8 cellular contexts compared by ENCODE assay signal in the genomic region with DNA sequence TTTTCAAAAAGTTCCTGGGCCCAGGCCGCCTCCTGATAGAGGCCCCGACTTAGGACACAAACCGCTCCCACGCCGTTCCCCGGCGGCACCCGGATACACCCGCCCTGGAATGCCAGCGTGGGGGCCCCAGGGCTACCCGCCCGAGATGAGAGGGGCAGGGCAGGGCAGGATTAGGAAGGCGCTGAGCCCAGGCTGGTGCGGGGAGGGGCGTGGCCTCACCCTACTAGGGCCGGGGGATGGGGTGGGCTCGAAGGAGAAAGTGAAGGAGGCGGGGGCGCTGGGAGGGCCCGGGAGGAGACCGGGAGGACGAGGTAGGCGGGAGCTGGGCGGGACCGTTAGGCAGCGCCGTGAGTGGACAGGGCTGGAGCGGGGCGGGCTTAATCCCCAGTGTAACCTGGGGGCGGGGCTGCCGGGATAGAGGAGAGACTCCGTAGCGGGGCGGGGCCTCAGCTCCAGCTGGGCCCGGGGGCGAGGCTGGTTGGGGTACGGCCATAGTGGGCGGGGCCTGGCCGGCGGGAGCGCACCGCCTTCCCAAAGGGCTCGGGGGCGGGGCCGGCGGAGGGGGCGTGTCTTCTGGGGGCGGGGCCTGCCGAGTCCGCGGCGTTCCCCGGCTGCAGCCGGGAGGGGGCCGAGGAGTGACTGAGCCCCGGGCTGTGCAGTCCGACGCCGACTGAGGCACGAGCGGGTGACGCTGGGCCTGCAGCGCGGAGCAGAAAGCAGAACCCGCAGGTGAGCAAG.
DNase-seq lines count a peak whose midpoint lies in the region; FAIRE-seq and TF ChIP-seq lines count a peak whose summit lies in the region.

TSS of gene CD82 (plus strand) at position 656 of the 738 bp plus-strand sequence. CDS start 29,000 bp downstream, outside the sequence.

- no peaks in the 10 kb centered on the region for H3K9me3 Mint-ChIP-seq in nephron
- H3K9me3 Mint-ChIP-seq in stimulated activated naive CD8-positive, alpha-beta T cell treated with anti-CD3 and anti-CD28 coated beads, Interleukin-15, Interleukin-2, amounts not matched to agents 100 ng/mL and 50 ng/mL, for 24 hours: no peaks in the 10 kb centered on the region

- peaks cover 56% of the 10 kb centered on the region for H3K4me1 Mint-ChIP-seq in nephron
- H3K4me1 Mint-ChIP-seq in stimulated activated naive CD8-positive, alpha-beta T cell treated with anti-CD3 and anti-CD28 coated beads, Interleukin-15, Interleukin-2, amounts not matched to agents 100 ng/mL and 50 ng/mL, for 24 hours (ENCODE audit: low read depth): peaks cover 77% of the 10 kb centered on the region

- H3K4me3 ChIP-seq in fibroblast of pulmonary artery (replicated peaks; ENCODE audit: low read depth, low read length): peak within 1 kb of the TSS; percentile 61

- peak within 1 kb of the TSS; percentile 78 to 96 (median 93) for H3K27ac Mint-ChIP-seq in nephron
- H3K27ac Mint-ChIP-seq in stimulated activated naive CD8-positive, alpha-beta T cell treated with anti-CD3 and anti-CD28 coated beads, Interleukin-15, Interleukin-2, amounts not matched to agents 100 ng/mL and 50 ng/mL, for 24 hours: peak within 1 kb of the TSS; percentile 100

- H3K4me1 ChIP-seq in ES-I3 (ENCODE audit: insufficient read depth, low read length): peaks cover 18% of the 10 kb centered on the region; the same call in 1 of the 2 replicates

- DNase-seq in H54 (ENCODE audit: insufficient read length, low spot score) (peak; percentile 92), LoVo (ENCODE audit: low spot score) (peak; percentile 99), fibroblast of pulmonary artery (ENCODE audit: low read depth) (peak; percentile 98)
- peak; percentile 97 for DNase-seq in activated T-helper 9 cell treated with anti-CD3 and anti-CD28 coated beads, Interleukin-2, amount 50 U/mL, for 16 hours (ENCODE audit: low read depth)

- H3K36me3 ChIP-seq in ES-I3 (ENCODE audit: insufficient read depth, low read length): no peaks in the 10 kb centered on the region

- peak within 1 kb of the TSS; percentile 52 for H3K9ac ChIP-seq in ES-I3 (ENCODE audit: low read depth, low read length)

- no peaks in the 10 kb centered on the region for H3K36me3 Mint-ChIP-seq in nephron (ENCODE audit: low read depth)
- peaks cover 31% of the 10 kb centered on the region for H3K36me3 Mint-ChIP-seq in stimulated activated naive CD8-positive, alpha-beta T cell treated with anti-CD3 and anti-CD28 coated beads, Interleukin-15, Interleukin-2, amounts not matched to agents 100 ng/mL and 50 ng/mL, for 24 hours (ENCODE audit: low read depth)

- H3K4me3 Mint-ChIP-seq in nephron: peak within 1 kb of the TSS; percentile 76 to 83 (median 77)
- H3K4me3 Mint-ChIP-seq in stimulated activated naive CD8-positive, alpha-beta T cell treated with anti-CD3 and anti-CD28 coated beads, Interleukin-15, Interleukin-2, amounts not matched to agents 100 ng/mL and 50 ng/mL, for 24 hours: peak within 1 kb of the TSS; percentile 91

- FAIRE-seq in H54 (lab: Jason Lieb, UNC): no peak

- TF ChIP-seq POLR2A in H54 (IDR thresholded peaks at IDR 0.05; ENCODE audit: low read depth, low read length) (peak; percentile 73), Raji (IDR thresholded peaks at IDR 0.05; ENCODE audit: insufficient read depth, low read depth, low read length) (peak; percentile 87)

- TF ChIP-seq CTCF in fibroblast of pulmonary artery (IDR thresholded peaks at IDR 0.05; ENCODE audit: low read length, missing control alignments): peak; percentile 3
- peak in 1 of 3 experiments; percentile 28 for TF ChIP-seq CTCF in nephron (IDR thresholded peaks at IDR 0.05; ENCODE audit: unreplicated experiment in 3 of 3)

- H3K27me3 Mint-ChIP-seq in nephron (ENCODE audit: low read depth): peaks cover 12% of the 10 kb centered on the region
- H3K27me3 Mint-ChIP-seq in stimulated activated naive CD8-positive, alpha-beta T cell treated with anti-CD3 and anti-CD28 coated beads, Interleukin-15, Interleukin-2, amounts not matched to agents 100 ng/mL and 50 ng/mL, for 24 hours: no peaks in the 10 kb centered on the region

- no peaks in the 10 kb centered on the region for H3K9me3 ChIP-seq in ES-I3 (ENCODE audit: control insufficient read depth, insufficient read depth, low read length)

Comparison
In these comparisons a context has a peak if more than half of its experiments do, and no peak if none do; other contexts are left out.
1. Peak in every context shown above with its lines: DNase-seq and H3K4me3 ChIP-seq.